ENCODE assay signal across 24 cellular contexts in the genomic region with DNA sequence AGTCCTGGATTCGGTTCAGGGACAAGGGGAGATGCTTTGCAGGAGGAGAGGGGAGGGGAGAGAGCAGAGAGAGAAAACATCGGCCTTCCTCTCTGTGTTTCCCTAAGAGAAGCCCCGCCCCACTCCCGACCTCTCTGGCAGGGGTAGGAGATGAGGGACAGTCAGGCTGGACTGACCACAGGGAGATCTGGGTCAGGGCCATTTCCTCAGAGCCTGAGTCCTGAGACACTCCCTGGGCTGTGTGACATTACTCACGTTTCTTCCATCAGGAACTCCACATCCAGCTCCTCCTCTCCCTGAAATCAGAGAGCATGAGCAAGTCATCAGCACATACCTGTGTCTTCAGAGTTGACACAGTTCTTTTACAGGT. TPM values are rescaled to one million over a fixed set of nuclear protein-coding genes. Genes with fewer than 3 reads are reported as not detected.
A peak's percentile ranks its signal among the peaks of the same experiment; 100 is the strongest.
DNase-seq lines count a peak whose midpoint lies in the region; ATAC-seq, FAIRE-seq and TF ChIP-seq lines count a peak whose summit lies in the region.
"Had no signal": no experiment of that assay in that cellular context is flagged by ENCODE, and none has a peak within 500 bp of the region (broad histone marks: within the 10 kb centered on the region; RNA-seq: fewer than 3 reads in every experiment).

No MANE protein-coding gene starts in this region.

- no peak overlapping the region for H2BK15ac ChIP-seq in IMR-90 (ENCODE audit: low read depth, low read length)

- no peak overlapping the region for H3K23ac ChIP-seq in IMR-90 (ENCODE audit: low read depth, low read length)

- TF ChIP-seq RAD21 in IMR-90 (IDR thresholded peaks at IDR 0.05; ENCODE audit: low read length) = no peak

- TF ChIP-seq EP300 in gastroesophageal sphincter (IDR thresholded peaks at IDR 0.05) = no peak

- no peak overlapping the region for H3K4me2 ChIP-seq in IMR-90 (ENCODE audit: low read depth, low read length)

- no peak overlapping the region for H3K14ac ChIP-seq in IMR-90 (replicated peaks; ENCODE audit: low read depth, low read length)

- H2AK9ac ChIP-seq in IMR-90 (replicated peaks; ENCODE audit: low read depth, low read length, poor library complexity) = peak overlapping the region; percentile 40

- peak overlapping the region; percentile 34 for H3K4me3 Mint-ChIP-seq in stimulated activated effector memory CD8-positive, alpha-beta T cell treated with anti-CD3 and anti-CD28 coated beads, Interleukin-12 subunit alpha, Interleukin-12 subunit beta, amount 100 ng/mL, for 72 hours
- H3K4me3 Mint-ChIP-seq: activated naive CD8-positive, alpha-beta T cell treated with anti-CD3 and anti-CD28 coated beads for 36 hours; CD4-positive, alpha-beta T cell; T-helper 1 cell treated with Interleukin-12 subunit alpha and Interleukin-12 subunit beta and Interleukin-4 antibody, amounts not matched to agents 30 μg/mL and 1 μg/mL, for 36 hours had no signal

- H2BK120ac ChIP-seq in IMR-90 (ENCODE audit: low read depth, low read length) = no peak overlapping the region

- H3K4me1 Mint-ChIP-seq in stimulated activated effector memory CD8-positive, alpha-beta T cell treated with anti-CD3 and anti-CD28 coated beads, Interleukin-12 subunit alpha, Interleukin-12 subunit beta, amount 100 ng/mL, for 72 hours = peaks cover 22% of the 10 kb centered on the region

- H4K91ac ChIP-seq in IMR-90 (ENCODE audit: insufficient read depth, low read depth, low read length) = no peak overlapping the region

- H3K18ac ChIP-seq in IMR-90 (ENCODE audit: low read depth, low read length) = no peak overlapping the region

- ATAC-seq in IMR-90 (ENCODE audit: low read depth) (no peak), esophagus mucosa (peak; percentile 35), gastroesophageal sphincter (no peak)
- no peak for ATAC-seq in stimulated activated effector memory CD8-positive, alpha-beta T cell treated with anti-CD3 and anti-CD28 coated beads, Interleukin-12 subunit alpha, Interleukin-12 subunit beta, amount 100 ng/mL, for 72 hours

- H3K4me3 ChIP-seq in IMR-90 (ENCODE audit: insufficient read depth, low read depth, low read length) = no peak overlapping the region
- H3K4me3 ChIP-seq in gastroesophageal sphincter = no peak overlapping the region
- H3K4me3 ChIP-seq: SJCRH30 had no signal

- H2BK20ac ChIP-seq in IMR-90 (ENCODE audit: low read depth, low read length) = no peak overlapping the region

- H3K9me3 ChIP-seq in IMR-90 (ENCODE audit: control insufficient read depth, insufficient read depth, low read length) (no peaks in the 10 kb centered on the region), gastroesophageal sphincter (no peaks in the 10 kb centered on the region)
- H3K9me3 ChIP-seq: SJCRH30 had no signal

- no TSS peak for BruUV-seq in IMR-90 (replicated peaks; lab: Mats Ljungman, UMichigan)

- H3K9ac ChIP-seq in IMR-90 (ENCODE audit: low read depth, low read length) = no peak overlapping the region

- H3K9me1 ChIP-seq in IMR-90 (ENCODE audit: insufficient read depth, low read length) = no peaks in the 10 kb centered on the region

- in situ Hi-C loops in IMR-90 (cut with MboI; ENCODE audit: low sequenced_read_pairs) = no loop called here

- no peaks in the 10 kb centered on the region for H3K9me3 Mint-ChIP-seq in stimulated activated effector memory CD8-positive, alpha-beta T cell treated with anti-CD3 and anti-CD28 coated beads, Interleukin-12 subunit alpha, Interleukin-12 subunit beta, amount 100 ng/mL, for 72 hours
- H3K9me3 Mint-ChIP-seq: activated naive CD8-positive, alpha-beta T cell treated with anti-CD3 and anti-CD28 coated beads for 36 hours; CD4-positive, alpha-beta T cell; naive thymus-derived CD8-positive, alpha-beta T cell; T-helper 1 cell treated with Interleukin-12 subunit alpha and Interleukin-12 subunit beta and Interleukin-4 antibody, amounts not matched to agents 30 μg/mL and 1 μg/mL, for 36 hours had no signal

- H4K20me1 ChIP-seq in IMR-90 (ENCODE audit: insufficient read depth, low read length) = no peaks in the 10 kb centered on the region

- 17% methylated on average over 1 of the region's 5 CpGs; no CpG with 5 or more reads in 1 of the 2 experiments for WGBS in IMR-90 (ENCODE audit: extremely low coverage in 2 of 2, insufficient read length in 1 of 2), 2 experiments
- 58% methylated on average over 4 of the region's 5 CpGs; no CpG with 5 or more reads in 1 of the 2 donors for WGBS in gastroesophageal sphincter (ENCODE audit: low coverage in 1 of 2), 2 donors

- H4K8ac ChIP-seq in IMR-90 (ENCODE audit: low read depth in 2 of 2, low read length in 2 of 2) = no peak overlapping the region

- no peak overlapping the region for H3K27ac ChIP-seq in IMR-90 (ENCODE audit: insufficient read depth, low read length)
- H3K27ac ChIP-seq in gastroesophageal sphincter = no peak overlapping the region
- H3K27ac ChIP-seq: SJCRH30 had no signal

- TF ChIP-seq POLR2A in IMR-90 (IDR thresholded peaks at IDR 0.05; ENCODE audit: low read depth, low read length) (no peak), gastroesophageal sphincter (IDR thresholded peaks at IDR 0.05) (no peak)

- FAIRE-seq in urothelium cell line (lab: Jason Lieb, UNC) = no peak
- FAIRE-seq: HTR-8/SVneo had no signal

- no peaks in the 10 kb centered on the region for H3K36me3 Mint-ChIP-seq in stimulated activated effector memory CD8-positive, alpha-beta T cell treated with anti-CD3 and anti-CD28 coated beads, Interleukin-12 subunit alpha, Interleukin-12 subunit beta, amount 100 ng/mL, for 72 hours
- H3K36me3 Mint-ChIP-seq: activated naive CD8-positive, alpha-beta T cell treated with anti-CD3 and anti-CD28 coated beads for 36 hours; naive thymus-derived CD8-positive, alpha-beta T cell had no signal

- H3K56ac ChIP-seq in IMR-90 (ENCODE audit: extremely low read depth, insufficient read depth, low read length) = no peak overlapping the region

- no peak overlapping the region for H2AFZ ChIP-seq in IMR-90 (replicated peaks; ENCODE audit: low read length, poor library complexity)

- POLR2A ChIA-PET in IMR-90 (lab: Charles Lee; ENCODE audit: unreplicated experiment) = interaction anchor here (0.6 kb wide), 1 partner anchor 1335 kb away, joined by 4 read pairs; no protein-coding TSS in a partner anchor

- H3K4me1 ChIP-seq in IMR-90 (ENCODE audit: control insufficient read depth, insufficient read depth, low read length) = no peaks in the 10 kb centered on the region
- peaks cover 0 to 15% (median 0%) of the 10 kb centered on the region in 3 donors for H3K4me1 ChIP-seq in gastroesophageal sphincter

- no peak overlapping the region for H4K5ac ChIP-seq in IMR-90 (ENCODE audit: low read depth, low read length)

- dilution Hi-C loops in IMR-90 (cut with HindIII; ENCODE audit: low sequenced_read_pairs, unreplicated experiment) = no loop called here

- no peak overlapping the region for H2BK5ac ChIP-seq in IMR-90 (ENCODE audit: low read depth, low read length, poor library complexity, severe bottlenecking)

- no peak overlapping the region for H2AK5ac ChIP-seq in IMR-90 (ENCODE audit: low read depth, low read length)

- intact Hi-C loops in IMR-90 (cut with micrococcal nuclease) = loop anchor here (5.0 kb wide), 1 partner anchor 52 kb away; no protein-coding TSS in a partner anchor

- CTCF ChIA-PET in IMR-90 (lab: Yijun Ruan, JAX) = interaction anchor here (1.9 kb wide), 1 partner anchor 10 kb away, joined by 5 read pairs; no protein-coding TSS in a partner anchor

- H3K27ac Mint-ChIP-seq in stimulated activated effector memory CD8-positive, alpha-beta T cell treated with anti-CD3 and anti-CD28 coated beads, Interleukin-12 subunit alpha, Interleukin-12 subunit beta, amount 100 ng/mL, for 72 hours = no peak overlapping the region
- H3K27ac Mint-ChIP-seq: activated naive CD8-positive, alpha-beta T cell treated with anti-CD3 and anti-CD28 coated beads for 36 hours; CD4-positive, alpha-beta T cell; T-helper 1 cell treated with Interleukin-12 subunit alpha and Interleukin-12 subunit beta and Interleukin-4 antibody, amounts not matched to agents 30 μg/mL and 1 μg/mL, for 36 hours had no signal

- H3K27me3 ChIP-seq in IMR-90 (ENCODE audit: control insufficient read depth, insufficient read depth, low read length) (peaks cover 82% of the 10 kb centered on the region), gastroesophageal sphincter (peaks cover 50% of the 10 kb centered on the region)
- H3K27me3 ChIP-seq: SJCRH30 had no signal

- DNase-seq in IMR-90 (no peak), SW480 (ENCODE audit: low spot score) (peak; percentile 71), urothelium cell line (ENCODE audit: low spot score) (no peak)
- DNase-seq in stimulated activated effector memory CD8-positive, alpha-beta T cell treated with anti-CD3 and anti-CD28 coated beads, Interleukin-12 subunit alpha, Interleukin-12 subunit beta, amount 100 ng/mL, for 72 hours (ENCODE audit: low spot score in 2 of 2) = no peak
- DNase-seq in stimulated activated CD4-positive, alpha-beta T cell treated with anti-CD3 and anti-CD28 coated beads, Interleukin-2, amount 100 ng/mL, for 24 hours = no peak
- DNase-seq: activated CD4-positive, alpha-beta T cell treated with anti-CD3 and anti-CD28 coated beads for 4 hours; activated naive CD8-positive, alpha-beta T cell treated with anti-CD3 and anti-CD28 coated beads for 36 hours; CD4-positive, alpha-beta T cell; effector memory CD4-positive, alpha-beta T cell; GDM1; mesenchymal stem cell; naive thymus-derived CD8-positive, alpha-beta T cell; NCI-H1092 treated with DMSO at 0.1 percent for 48 hours; NCI-H1930; SJCRH30; stimulated activated CD4-positive, alpha-beta T cell treated with anti-CD3 and anti-CD28 coated beads, Interleukin-15, amount 100 ng/mL, for 24 hours had no signal

- H3K36me3 ChIP-seq in IMR-90 (ENCODE audit: control insufficient read depth, insufficient read depth, low read length) = no peaks in the 10 kb centered on the region
- no peaks in the 10 kb centered on the region for H3K36me3 ChIP-seq in gastroesophageal sphincter
- H3K36me3 ChIP-seq: SJCRH30 had no signal

- TF ChIP-seq CTCF in IMR-90 (conservative IDR thresholded peaks at IDR 0.05; ENCODE audit: low read depth, low read length) (no peak), gastroesophageal sphincter (IDR thresholded peaks at IDR 0.05) (no peak)

- H3K4ac ChIP-seq in IMR-90 (ENCODE audit: low read depth, low read length) = no peak overlapping the region

- no peaks in the 10 kb centered on the region for H3K79me1 ChIP-seq in IMR-90 (ENCODE audit: low read depth in 1 of 2, low read length in 2 of 2)

TF ChIP-seq in IMR-90, 13 proteins besides CTCF, POLR2A, EP300 and RAD21 (continues in another document):
- TF ChIP-seq RCOR1 (IDR thresholded peaks at IDR 0.05; ENCODE audit: insufficient replicate concordance, low read length) (no peak), MAZ (IDR thresholded peaks at IDR 0.05; ENCODE audit: borderline replicate concordance, low read depth, low read length) (no peak), SMC3 (IDR thresholded peaks at IDR 0.05; ENCODE audit: low read depth, low read length) (no peak), CEBPB (IDR thresholded peaks at IDR 0.05; ENCODE audit: low read depth, low read length) (no peak), MAFK (IDR thresholded peaks at IDR 0.05; ENCODE audit: low read depth, low read length) (no peak)

RNA-seq across cellular contexts. Expression of a gene that starts 9.1 kb away (rescaled TPM):
- total RNA-seq in IMR-90 (2012; rRNA removed) (not detected in 2 replicates), esophagus mucosa (1.5 TPM), gastroesophageal sphincter (not detected)
- not detected in 2 replicates for polyA plus RNA-seq in IMR-90 (2012; rRNA removed)
- 0.01 TPM in 1 of 2 replicates, not detected in the other for polyA plus RNA-seq in IMR-90 (2012; cell fraction: cytosol; rRNA removed)
- polyA plus RNA-seq in IMR-90 (2012; cell fraction: nucleus; rRNA removed; ENCODE audit: low replicate concordance) = 0.01 and 0.02 TPM in 2 replicates
- total RNA-seq: activated naive CD8-positive, alpha-beta T cell treated with anti-CD3 and anti-CD28 coated beads for 36 hours; CD4-positive, alpha-beta T cell; glomerular endothelial cell; kidney epithelial cell; LHCN-M2; naive thymus-derived CD8-positive, alpha-beta T cell; osteocyte; SJCRH30 had no signal
- polyA plus RNA-seq: naive thymus-derived CD8-positive, alpha-beta T cell had no signal
